1 cellular context compared by ENCODE assay signal in the genomic region with DNA sequence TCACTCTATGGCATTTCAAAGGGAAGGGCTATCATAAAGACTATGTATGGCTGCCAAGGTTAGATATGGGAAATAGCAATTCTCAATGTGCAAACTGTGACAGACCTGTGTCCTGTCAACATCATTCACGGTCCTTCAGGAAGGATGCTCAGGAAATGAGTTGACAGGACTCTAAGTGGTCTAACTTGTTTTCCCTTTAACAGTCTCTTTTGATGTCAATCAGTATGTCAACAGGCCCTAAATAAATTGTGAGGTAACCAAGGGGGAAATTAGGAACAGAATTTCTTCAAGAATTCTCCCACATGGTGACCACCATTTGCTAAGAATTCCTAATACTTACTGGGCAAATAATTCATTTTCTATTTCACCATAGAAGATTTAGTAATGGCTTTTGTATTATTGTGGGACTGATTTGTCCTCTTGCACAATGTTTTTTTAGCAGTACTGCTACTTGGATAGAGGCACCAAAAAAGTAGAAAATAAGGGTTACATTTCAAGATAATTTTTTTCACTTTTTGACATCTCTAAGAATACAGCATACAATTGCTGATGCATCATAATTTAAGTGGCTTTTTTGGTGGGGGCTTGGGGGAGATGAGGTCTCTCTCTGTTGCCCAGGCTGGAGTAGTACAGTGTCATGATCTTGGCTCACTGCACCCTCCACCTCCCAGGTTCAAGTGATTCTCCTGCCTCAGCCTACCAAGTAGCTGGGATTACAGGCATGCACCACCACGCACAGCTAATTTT.
TF ChIP-seq lines count a peak whose summit lies in the region.

No MANE protein-coding gene starts in this region.

TF ChIP-seq in HCT116, 20 proteins besides CTCF, POLR2A, EP300 and RAD21 (continued from another document):
- TF ChIP-seq, protein P1, sequence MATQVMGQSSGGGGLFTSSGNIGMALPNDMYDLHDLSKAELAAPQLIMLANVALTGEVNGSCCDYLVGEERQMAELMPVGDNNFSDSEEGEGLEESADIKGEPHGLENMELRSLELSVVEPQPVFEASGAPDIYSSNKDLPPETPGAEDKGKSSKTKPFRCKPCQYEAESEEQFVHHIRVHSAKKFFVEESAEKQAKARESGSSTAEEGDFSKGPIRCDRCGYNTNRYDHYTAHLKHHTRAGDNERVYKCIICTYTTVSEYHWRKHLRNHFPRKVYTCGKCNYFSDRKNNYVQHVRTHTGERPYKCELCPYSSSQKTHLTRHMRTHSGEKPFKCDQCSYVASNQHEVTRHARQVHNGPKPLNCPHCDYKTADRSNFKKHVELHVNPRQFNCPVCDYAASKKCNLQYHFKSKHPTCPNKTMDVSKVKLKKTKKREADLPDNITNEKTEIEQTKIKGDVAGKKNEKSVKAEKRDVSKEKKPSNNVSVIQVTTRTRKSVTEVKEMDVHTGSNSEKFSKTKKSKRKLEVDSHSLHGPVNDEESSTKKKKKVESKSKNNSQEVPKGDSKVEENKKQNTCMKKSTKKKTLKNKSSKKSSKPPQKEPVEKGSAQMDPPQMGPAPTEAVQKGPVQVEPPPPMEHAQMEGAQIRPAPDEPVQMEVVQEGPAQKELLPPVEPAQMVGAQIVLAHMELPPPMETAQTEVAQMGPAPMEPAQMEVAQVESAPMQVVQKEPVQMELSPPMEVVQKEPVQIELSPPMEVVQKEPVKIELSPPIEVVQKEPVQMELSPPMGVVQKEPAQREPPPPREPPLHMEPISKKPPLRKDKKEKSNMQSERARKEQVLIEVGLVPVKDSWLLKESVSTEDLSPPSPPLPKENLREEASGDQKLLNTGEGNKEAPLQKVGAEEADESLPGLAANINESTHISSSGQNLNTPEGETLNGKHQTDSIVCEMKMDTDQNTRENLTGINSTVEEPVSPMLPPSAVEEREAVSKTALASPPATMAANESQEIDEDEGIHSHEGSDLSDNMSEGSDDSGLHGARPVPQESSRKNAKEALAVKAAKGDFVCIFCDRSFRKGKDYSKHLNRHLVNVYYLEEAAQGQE (IDR thresholded peaks at IDR 0.05; ENCODE audit: low read depth) = no peak
- TF ChIP-seq, protein P2, sequence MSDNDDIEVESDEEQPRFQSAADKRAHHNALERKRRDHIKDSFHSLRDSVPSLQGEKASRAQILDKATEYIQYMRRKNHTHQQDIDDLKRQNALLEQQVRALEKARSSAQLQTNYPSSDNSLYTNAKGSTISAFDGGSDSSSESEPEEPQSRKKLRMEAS (IDR thresholded peaks at IDR 0.05) = no peak
- TF ChIP-seq TCF7L2 (IDR thresholded peaks at IDR 0.05; ENCODE audit: borderline replicate concordance, extremely low read depth, insufficient read depth, insufficient read length) = no peak
- TF ChIP-seq SRF (IDR thresholded peaks at IDR 0.05; ENCODE audit: low read depth) = no peak
- TF ChIP-seq CBX3 (IDR thresholded peaks at IDR 0.05; ENCODE audit: low read depth) = no peak
